ENCODE assay signal across 15 cellular contexts in the genomic region with DNA sequence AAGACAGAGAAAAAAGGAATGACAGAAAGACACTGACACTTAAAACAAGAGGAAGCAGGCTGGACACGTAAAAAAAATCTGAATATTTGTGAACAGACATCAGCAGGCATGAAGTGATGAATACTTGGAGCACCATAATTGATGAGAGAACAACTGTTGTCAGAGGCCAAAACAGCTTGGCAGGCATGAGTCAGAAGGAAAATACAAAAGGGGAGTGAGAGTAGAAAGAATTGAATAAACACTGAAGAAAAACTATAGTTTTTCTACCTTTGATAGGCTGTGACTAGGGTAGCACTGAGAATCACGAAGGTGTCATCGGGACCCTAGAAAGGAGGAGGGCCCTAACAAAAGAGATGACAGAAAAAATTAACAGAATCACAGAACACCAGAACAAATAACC. TPM values are rescaled to one million over a fixed set of nuclear protein-coding genes. Genes with fewer than 3 reads are reported as not detected.
A peak's percentile ranks its signal among the peaks of the same experiment; 100 is the strongest.
DNase-seq lines count a peak whose midpoint lies in the region; ATAC-seq and TF ChIP-seq lines count a peak whose summit lies in the region.
"Had no signal": no experiment of that assay in that cellular context is flagged by ENCODE, and none has a peak within 500 bp of the region (broad histone marks: within the 10 kb centered on the region; RNA-seq: fewer than 3 reads in every experiment).

No MANE protein-coding gene starts in this region.

- H3K4me2 ChIP-seq in GM23248 (ENCODE audit: unreplicated experiment) (peak overlapping the region; percentile 34), mesenchymal stem cell (ENCODE audit: low read length, poor library complexity, severe bottlenecking) (no peak overlapping the region)

- ATAC-seq in activated CD4-positive, CD25-positive, alpha-beta regulatory T cell treated with anti-CD3 and anti-CD28 coated beads, Interleukin-2, amount 50 U/mL, for 24 hours = no peak
- ATAC-seq: Right ventricle myocardium inferior had no signal

- in situ Hi-C loops in GM23248 (cut with MboI) = no loop called here
- in situ Hi-C loops in astrocyte of the spinal cord (cut with HindIII; ENCODE audit: low sequenced_read_pairs) = no loop called here

- H3K27ac ChIP-seq in GM23248 = peak overlapping the region; percentile 28
- H3K27ac ChIP-seq in mesenchymal stem cell (ENCODE audit: low read length, poor library complexity, severe bottlenecking) = peak overlapping the region; percentile 8
- H3K27ac ChIP-seq: parathyroid adenoma, VCaP had no signal

- H2BK5ac ChIP-seq in mesenchymal stem cell (ENCODE audit: low read depth, low read length, poor library complexity, severe bottlenecking) = no peak overlapping the region

- intact Hi-C loops in cardiac septum (cut with DNase I) = no loop called here

- H2AFZ ChIP-seq in GM23248 = no peak overlapping the region
- H2AFZ ChIP-seq in mesenchymal stem cell (ENCODE audit: low read depth, low read length) = no peak overlapping the region
- H2AFZ ChIP-seq: parathyroid adenoma had no signal

- no peak overlapping the region for H2AK5ac ChIP-seq in mesenchymal stem cell (ENCODE audit: low read length, severe bottlenecking)

- H3K79me2 ChIP-seq in GM23248 (ENCODE audit: insufficient read depth) = no peaks in the 10 kb centered on the region; the same call in 1 of the 2 replicates

- peaks cover 29% of the 10 kb centered on the region for H3F3A ChIP-seq in GM23248 (ENCODE audit: insufficient read depth)

- H3K9me2 ChIP-seq in GM23248 (ENCODE audit: insufficient read depth) = no peaks in the 10 kb centered on the region

- H3K79me1 ChIP-seq in mesenchymal stem cell (replicated peaks; ENCODE audit: low read length, poor library complexity, severe bottlenecking) = peaks cover 15% of the 10 kb centered on the region

- no peak overlapping the region for H4K91ac ChIP-seq in mesenchymal stem cell (ENCODE audit: low read length)

- H4K8ac ChIP-seq in mesenchymal stem cell (ENCODE audit: low read length) = no peak overlapping the region

- H2BK120ac ChIP-seq in mesenchymal stem cell (ENCODE audit: low read depth, low read length) = no peak overlapping the region

- H3K4me3 ChIP-seq in GM23248 (0 out of 2 replicates have a peak overlapping the region, but pooled peaks have one; percentile 10), astrocyte of the spinal cord (ENCODE audit: low read depth, low read length) (no peak overlapping the region), mesenchymal stem cell (ENCODE audit: insufficient read depth in 1 of 2, low read depth in 1 of 2, low read length in 2 of 2) (no peak overlapping the region)

- H4K20me1 ChIP-seq in GM23248 (ENCODE audit: insufficient read depth) = no peaks in the 10 kb centered on the region

- DNase-seq in AG20443 (ENCODE audit: low spot score) (peak; percentile 70), GM23248 (peak; percentile 82), astrocyte of the spinal cord (ENCODE audit: low read depth, low spot score) (peak; percentile 49), mesenchymal stem cell (peak; percentile 28), A172 (ENCODE audit: low spot score) (no peak), DMS79 treated with DMSO at 0.1 percent for 48 hours (lab: John Stamatoyannopoulos, UW) (no peak), cardiac septum (ENCODE audit: low spot score) (no peak)
- DNase-seq: NCI-H526; stimulated activated CD4-positive, alpha-beta T cell treated with anti-CD3 and anti-CD28 coated beads, Interleukin-4, amount 100 ng/mL, for 1 hour had no signal

- H3K4ac ChIP-seq in mesenchymal stem cell (ENCODE audit: low read depth in 1 of 2, low read length in 2 of 2) = no peak overlapping the region

- H3K36me3 ChIP-seq in GM23248 (ENCODE audit: low read depth) (peaks cover 35% of the 10 kb centered on the region), mesenchymal stem cell (ENCODE audit: control insufficient read depth in 1 of 2, insufficient read depth in 2 of 2, low read depth in 1 of 2, low read length in 2 of 2) (peaks cover 1 to 72% of the 10 kb centered on the region in 2 experiments)

- H3K14ac ChIP-seq in mesenchymal stem cell (ENCODE audit: low read length in 2 of 2) = no peak overlapping the region

- H3K9me3 ChIP-seq in GM23248 (ENCODE audit: low read depth) (no peaks in the 10 kb centered on the region), mesenchymal stem cell (ENCODE audit: control insufficient read depth, low read length) (no peaks in the 10 kb centered on the region)

- no peak overlapping the region for H3K18ac ChIP-seq in mesenchymal stem cell (ENCODE audit: low read depth in 1 of 2, low read length in 2 of 2)

- no peak overlapping the region for H2BK12ac ChIP-seq in mesenchymal stem cell (ENCODE audit: low read length in 2 of 2)

- TF ChIP-seq CTCF in astrocyte of the spinal cord (IDR thresholded peaks at IDR 0.05; ENCODE audit: low read depth, low read length) = no peak

- peaks cover 16% of the 10 kb centered on the region for H3K4me1 ChIP-seq in GM23248 (ENCODE audit: insufficient read depth)
- H3K4me1 ChIP-seq in mesenchymal stem cell (ENCODE audit: control insufficient read depth, insufficient read depth, low read depth, low read length) = peaks cover 2% of the 10 kb centered on the region
- H3K4me1 ChIP-seq: parathyroid adenoma had no signal

- 0 out of 2 replicates have a peak overlapping the region, but pooled peaks have one; percentile 18 for H3K9ac ChIP-seq in GM23248
- no peak overlapping the region for H3K9ac ChIP-seq in mesenchymal stem cell (ENCODE audit: low read length)
- H3K9ac ChIP-seq: parathyroid adenoma had no signal

- WGBS in GM23248 (ENCODE audit: low coverage in 1 of 2, low lambda C conversion rate in 2 of 2, missing lambda C conversion rate in 2 of 2), 2 experiments = 12 to 16% methylated on average over 3 of the region's 3 CpGs
- WGBS in mesenchymal stem cell = 30% methylated on average over 1 of the region's 3 CpGs

- H3K27me3 ChIP-seq in GM23248 (replicated peaks; ENCODE audit: insufficient read depth) = no peaks in the 10 kb centered on the region
- H3K27me3 ChIP-seq in mesenchymal stem cell (ENCODE audit: control insufficient read depth in 1 of 2, insufficient read depth in 1 of 2, low read length in 2 of 2) = no peaks in the 10 kb centered on the region

- no peak overlapping the region for H3K23ac ChIP-seq in mesenchymal stem cell (ENCODE audit: low read length in 2 of 2)

- no peak overlapping the region for H2BK15ac ChIP-seq in mesenchymal stem cell (ENCODE audit: low read depth, poor library complexity, severe bottlenecking)

RNA-seq across cellular contexts. Expression of a gene that starts 21.6 kb away (rescaled TPM):
- total RNA-seq in GM23248 (2014; rRNA removed; shearing (Covaris generic)) = not detected in 2 replicates
- polyA plus RNA-seq in GM23248 (2016; fragmentation: Nextera tagmentation; extraction: Ambion mirVana) = not detected in 2 replicates
- not detected for polyA plus RNA-seq in mesenchymal stem cell (2013, experiment 1 of 2)
- not detected for polyA plus RNA-seq in mesenchymal stem cell (2013, experiment 2 of 2)
- total RNA-seq in A172 (2014; rRNA removed; shearing (Covaris generic)) = not detected in 2 replicates
- not detected for total RNA-seq in cardiac septum
- total RNA-seq: H1, lower leg skin, Right ventricle myocardium inferior had no signal
- polyA plus RNA-seq: H1 had no signal

RNA-seq across cellular contexts. Expression of a gene that starts 33.0 kb away (rescaled TPM):
- total RNA-seq in GM23248 (2014; rRNA removed; shearing (Covaris generic)) = not detected in 2 replicates
- polyA plus RNA-seq in GM23248 (2016; fragmentation: Nextera tagmentation; extraction: Ambion mirVana) = not detected in 2 replicates
- not detected for polyA plus RNA-seq in mesenchymal stem cell (2013, experiment 1 of 2)
- not detected for polyA plus RNA-seq in mesenchymal stem cell (2013, experiment 2 of 2)
- not detected in 2 replicates for total RNA-seq in A172 (2014; rRNA removed; shearing (Covaris generic))
- not detected for total RNA-seq in cardiac septum
- total RNA-seq: H1, Right ventricle myocardium inferior had no signal
- polyA plus RNA-seq: H1 had no signal

Comparison
In these comparisons a context has a peak if more than half of its experiments do, and no peak if none do; other contexts are left out.
1. DNase-seq: peak in AG20443 (single experiment), GM23248 (single experiment), astrocyte of the spinal cord (single experiment) and mesenchymal stem cell (single experiment); none in A172 (single experiment), DMS79 treated with DMSO at 0.1 percent for 48 hours (single experiment) and cardiac septum (single experiment).